1 cellular context compared by ENCODE assay signal in genomic region chr20:43457640-43458421, GRCh38.
TF ChIP-seq lines count a peak whose summit lies in the region.

SRSF6 (plus strand) TSS chr20:43457896; CDS start chr20:43458034, 138 bp downstream.

TF ChIP-seq in K562, 482 proteins besides CTCF, POLR2A, EP300 and RAD21 (continued from another document and continues in another):
- TF ChIP-seq AFF1 (IDR thresholded peaks at IDR 0.05; ENCODE audit: low read depth in 1 of 2, partially characterized antibody in 2 of 2) (peak in 1 of 2 experiments; percentile 37), CC2D1A (IDR thresholded peaks at IDR 0.05) (no peak), MYC (IDR thresholded peaks at IDR 0.05; ENCODE audit: low read depth, low read length) (peak; percentile 99), MYC (CRISPR knock-in tag; IDR thresholded peaks at IDR 0.05; ENCODE audit: borderline replicate concordance, low read depth) (peak; percentile 100), ZNF583 (CRISPR knock-in tag; IDR thresholded peaks at IDR 0.05) (peak; percentile 86), ZNF717 (CRISPR knock-in tag; IDR thresholded peaks at IDR 0.05) (peak; percentile 73; the same call in 1 of the 2 replicates), ZNF146 (CRISPR knock-in tag; IDR thresholded peaks at IDR 0.05; ENCODE audit: unreplicated experiment) (peak; percentile 7), TCFL5 (CRISPR knock-in tag; conservative IDR thresholded peaks at IDR 0.05) (no peak), E2F4 (CRISPR knock-in tag; IDR thresholded peaks at IDR 0.05; ENCODE audit: low read depth) (peak; percentile 62), ZBTB8A (IDR thresholded peaks at IDR 0.05; ENCODE audit: partially characterized antibody) (no peak), CXXC5 (CRISPR knock-in tag; IDR thresholded peaks at IDR 0.05) (peak; percentile 90), ZBTB9 (CRISPR knock-in tag; IDR thresholded peaks at IDR 0.05) (peak; percentile 72; the same call in 1 of the 2 replicates), L3MBTL2 (IDR thresholded peaks at IDR 0.05) (peak; percentile 96), TCF15 (CRISPR knock-in tag; IDR thresholded peaks at IDR 0.05) (peak; percentile 72; the same call in 1 of the 2 replicates), HNRNPUL1 (IDR thresholded peaks at IDR 0.05; ENCODE audit: low read length) (no peak), MGA (IDR thresholded peaks at IDR 0.05) (peak; percentile 90), TCF3 (CRISPR knock-in tag; IDR thresholded peaks at IDR 0.05) (no peak), THRAP3 (IDR thresholded peaks at IDR 0.05; ENCODE audit: borderline replicate concordance) (no peak), ZSCAN29 (IDR thresholded peaks at IDR 0.05) (0 out of 2 replicates have a peak, but pooled peaks have one; percentile 58), MTA2 (IDR thresholded peaks at IDR 0.05; ENCODE audit: low read depth) (no peak), KDM4B (IDR thresholded peaks at IDR 0.05; ENCODE audit: borderline replicate concordance in 2 of 2, low read depth in 1 of 2) (peak in 1 of 2 experiments; percentile 75; a peak in 1 of 4 replicates), MBD2 (IDR thresholded peaks at IDR 0.05; ENCODE audit: borderline replicate concordance, low read depth) (no peak), HDAC8 (tag; IDR thresholded peaks at IDR 0.05) (peak; percentile 93), CTBP1 (IDR thresholded peaks at IDR 0.05; ENCODE audit: borderline replicate concordance) (peak; percentile 83), MEF2A (IDR thresholded peaks at IDR 0.05; ENCODE audit: control insufficient read depth, low read depth, low read length) (no peak), CBX3 (IDR thresholded peaks at IDR 0.05; ENCODE audit: borderline replicate concordance in 1 of 2, low read length in 2 of 2) (no peak), MIER1 (IDR thresholded peaks at IDR 0.05; ENCODE audit: low read depth) (no peak), ZSCAN32 (CRISPR knock-in tag; IDR thresholded peaks at IDR 0.05) (no peak), REST (CRISPR knock-in tag; IDR thresholded peaks at IDR 0.05; ENCODE audit: low read depth) (peak; percentile 73; the same call in 1 of the 2 replicates), CBFA2T2 (conservative IDR thresholded peaks at IDR 0.05) (no peak), NR2C1 (IDR thresholded peaks at IDR 0.05) (no peak; the same call in 1 of the 2 replicates), NR2C1 (tag; IDR thresholded peaks at IDR 0.05) (0 out of 2 replicates have a peak, but pooled peaks have one; percentile 13), ZNF830 (CRISPR knock-in tag; IDR thresholded peaks at IDR 0.05) (peak; percentile 96), HCFC1 (IDR thresholded peaks at IDR 0.05; ENCODE audit: low read depth, low read length) (peak; percentile 59; the same call in 1 of the 2 replicates), HNRNPH1 (optimal IDR thresholded peaks at IDR 0.05; ENCODE audit: low read depth, low read length) (no peak), HMBOX1 (IDR thresholded peaks at IDR 0.05) (no peak), HDAC2 (IDR thresholded peaks at IDR 0.05) (no peak), COPS2 (conservative IDR thresholded peaks at IDR 0.05) (no peak), FOXJ3 (CRISPR knock-in tag; IDR thresholded peaks at IDR 0.05) (no peak), ARNT (IDR thresholded peaks at IDR 0.05) (no peak), EHMT2 (IDR thresholded peaks at IDR 0.05) (no peak)
